1 cellular context compared by ENCODE assay signal in the genomic region with DNA sequence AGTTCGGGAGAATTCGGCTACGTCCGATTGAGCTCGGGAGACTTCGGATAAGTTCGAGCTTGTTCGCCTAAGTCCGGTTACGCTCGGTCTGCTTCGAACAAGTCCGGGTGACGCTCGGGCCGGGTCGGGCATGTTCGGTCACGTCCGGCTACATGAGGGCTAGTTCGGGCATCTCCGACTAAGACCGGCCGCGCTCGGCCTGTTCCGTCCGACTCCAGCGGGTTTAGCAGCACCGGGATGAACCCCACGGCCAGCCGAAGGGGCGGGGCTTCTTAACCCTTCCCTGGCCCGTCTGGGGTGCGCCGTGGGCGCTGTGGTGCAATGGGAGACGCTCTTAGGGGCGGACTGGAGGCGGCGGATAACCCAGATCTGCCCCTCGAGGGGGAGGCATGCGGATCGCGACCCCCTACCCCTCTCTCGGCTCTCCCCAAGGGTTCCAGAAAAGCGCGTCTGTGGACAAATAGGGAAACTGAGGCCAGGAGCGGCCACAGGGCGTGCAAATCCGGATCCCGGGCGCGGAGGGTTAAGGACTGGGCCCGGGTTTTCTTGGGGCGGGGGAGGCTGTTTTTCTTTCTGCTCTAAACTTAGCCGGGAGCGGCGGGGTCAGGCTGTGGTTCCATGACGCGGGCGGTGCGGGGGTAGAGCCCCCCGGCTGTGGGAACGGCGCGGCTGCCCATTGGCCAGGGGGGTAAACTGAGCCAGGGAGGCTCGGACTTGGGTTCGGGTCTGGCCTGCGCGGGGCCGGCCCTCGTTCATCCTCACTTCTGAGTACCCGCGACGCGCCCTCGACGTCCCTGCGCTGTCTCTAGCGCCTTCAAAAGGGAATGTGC.
TF ChIP-seq lines count a peak whose summit lies in the region.

No MANE protein-coding gene starts in this region.

TF ChIP-seq in HepG2, 621 proteins besides CTCF, POLR2A, EP300 and RAD21 (continued from another document and continues in another):
- TF ChIP-seq HMGXB3 (CRISPR knock-in tag; IDR thresholded peaks at IDR 0.05; ENCODE audit: borderline replicate concordance) (no peak), ZNF652 (CRISPR knock-in tag; IDR thresholded peaks at IDR 0.05; ENCODE audit: borderline replicate concordance, low read depth) (peak; percentile 98), ZNF775 (CRISPR knock-in tag; IDR thresholded peaks at IDR 0.05; ENCODE audit: borderline replicate concordance) (no peak), REL (CRISPR knock-in tag; conservative IDR thresholded peaks at IDR 0.05) (no peak), U2AF1 (optimal IDR thresholded peaks at IDR 0.05; ENCODE audit: low read depth, low read length) (peak; percentile 37), ZNF17 (CRISPR knock-in tag; IDR thresholded peaks at IDR 0.05) (no peak), ZMYM4 (CRISPR knock-in tag; IDR thresholded peaks at IDR 0.05) (0 out of 2 replicates have a peak, but pooled peaks have one; percentile 4), ZBTB7A (CRISPR knock-in tag; IDR thresholded peaks at IDR 0.05) (no peak), RXRA (CRISPR knock-in tag; IDR thresholded peaks at IDR 0.05) (0 out of 2 replicates have a peak, but pooled peaks have one; percentile 30), HIVEP1 (CRISPR knock-in tag; IDR thresholded peaks at IDR 0.05) (no peak; the same call in 1 of the 2 replicates), KLF16 (CRISPR knock-in tag; IDR thresholded peaks at IDR 0.05) (no peak), NR3C1 (CRISPR knock-in tag; IDR thresholded peaks at IDR 0.05) (no peak), ZNF891 (CRISPR knock-in tag; IDR thresholded peaks at IDR 0.05) (peak; percentile 46), RBFOX2 (IDR thresholded peaks at IDR 0.05; ENCODE audit: low read depth, low read length) (peak; percentile 58), ZNF598 (CRISPR knock-in tag; IDR thresholded peaks at IDR 0.05; ENCODE audit: borderline replicate concordance) (peak; percentile 8; the same call in 1 of the 2 replicates), HOMEZ (CRISPR knock-in tag; IDR thresholded peaks at IDR 0.05; ENCODE audit: low read depth) (no peak), ZBTB10 (CRISPR knock-in tag; IDR thresholded peaks at IDR 0.05; ENCODE audit: borderline replicate concordance) (peak; percentile 82; the same call in 1 of the 2 replicates), TMF1 (CRISPR knock-in tag; IDR thresholded peaks at IDR 0.05; ENCODE audit: low read depth) (no peak; the same call in 1 of the 2 replicates), ZNF879 (CRISPR knock-in tag; IDR thresholded peaks at IDR 0.05) (no peak), MAF1 (CRISPR knock-in tag; IDR thresholded peaks at IDR 0.05; ENCODE audit: borderline replicate concordance) (no peak), HOXA3 (CRISPR knock-in tag; IDR thresholded peaks at IDR 0.05) (peak; percentile 10; the same call in 1 of the 2 replicates), RBM39 (IDR thresholded peaks at IDR 0.05; ENCODE audit: low read depth, low read length, poor library complexity, severe bottlenecking) (no peak), ZNF567 (CRISPR knock-in tag; IDR thresholded peaks at IDR 0.05; ENCODE audit: borderline replicate concordance) (no peak), ARID4A (CRISPR knock-in tag; IDR thresholded peaks at IDR 0.05; ENCODE audit: borderline replicate concordance) (peak; percentile 51; the same call in 1 of the 2 replicates), MYNN (CRISPR knock-in tag; IDR thresholded peaks at IDR 0.05; ENCODE audit: low read depth) (no peak), ZNF629 (CRISPR knock-in tag; conservative IDR thresholded peaks at IDR 0.05) (peak; percentile 60), ZNF547 (CRISPR knock-in tag; IDR thresholded peaks at IDR 0.05) (no peak), REPIN1 (CRISPR knock-in tag; IDR thresholded peaks at IDR 0.05; ENCODE audit: borderline replicate concordance, low read depth) (no peak), NPAS2 (CRISPR knock-in tag; IDR thresholded peaks at IDR 0.05; ENCODE audit: borderline replicate concordance) (no peak), SP2 (CRISPR knock-in tag; IDR thresholded peaks at IDR 0.05) (no peak; the same call in 1 of the 2 replicates), TBP (CRISPR knock-in tag; IDR thresholded peaks at IDR 0.05) (no peak), HES4 (CRISPR knock-in tag; IDR thresholded peaks at IDR 0.05; ENCODE audit: borderline replicate concordance) (no peak), KDM5A (IDR thresholded peaks at IDR 0.05; ENCODE audit: borderline replicate concordance, low read length) (no peak), ZSCAN29 (CRISPR knock-in tag; conservative IDR thresholded peaks at IDR 0.05) (0 out of 2 replicates have a peak, but pooled peaks have one; percentile 2), ZNF251 (CRISPR knock-in tag; IDR thresholded peaks at IDR 0.05) (no peak), ZNF619 (CRISPR knock-in tag; IDR thresholded peaks at IDR 0.05) (no peak)
- TF ChIP-seq, protein P1, sequence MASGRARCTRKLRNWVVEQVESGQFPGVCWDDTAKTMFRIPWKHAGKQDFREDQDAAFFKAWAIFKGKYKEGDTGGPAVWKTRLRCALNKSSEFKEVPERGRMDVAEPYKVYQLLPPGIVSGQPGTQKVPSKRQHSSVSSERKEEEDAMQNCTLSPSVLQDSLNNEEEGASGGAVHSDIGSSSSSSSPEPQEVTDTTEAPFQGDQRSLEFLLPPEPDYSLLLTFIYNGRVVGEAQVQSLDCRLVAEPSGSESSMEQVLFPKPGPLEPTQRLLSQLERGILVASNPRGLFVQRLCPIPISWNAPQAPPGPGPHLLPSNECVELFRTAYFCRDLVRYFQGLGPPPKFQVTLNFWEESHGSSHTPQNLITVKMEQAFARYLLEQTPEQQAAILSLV (CRISPR knock-in tag; IDR thresholded peaks at IDR 0.05; ENCODE audit: borderline replicate concordance), result 0 out of 2 replicates have a peak, but pooled peaks have one; percentile 13
- TF ChIP-seq, protein P2, sequence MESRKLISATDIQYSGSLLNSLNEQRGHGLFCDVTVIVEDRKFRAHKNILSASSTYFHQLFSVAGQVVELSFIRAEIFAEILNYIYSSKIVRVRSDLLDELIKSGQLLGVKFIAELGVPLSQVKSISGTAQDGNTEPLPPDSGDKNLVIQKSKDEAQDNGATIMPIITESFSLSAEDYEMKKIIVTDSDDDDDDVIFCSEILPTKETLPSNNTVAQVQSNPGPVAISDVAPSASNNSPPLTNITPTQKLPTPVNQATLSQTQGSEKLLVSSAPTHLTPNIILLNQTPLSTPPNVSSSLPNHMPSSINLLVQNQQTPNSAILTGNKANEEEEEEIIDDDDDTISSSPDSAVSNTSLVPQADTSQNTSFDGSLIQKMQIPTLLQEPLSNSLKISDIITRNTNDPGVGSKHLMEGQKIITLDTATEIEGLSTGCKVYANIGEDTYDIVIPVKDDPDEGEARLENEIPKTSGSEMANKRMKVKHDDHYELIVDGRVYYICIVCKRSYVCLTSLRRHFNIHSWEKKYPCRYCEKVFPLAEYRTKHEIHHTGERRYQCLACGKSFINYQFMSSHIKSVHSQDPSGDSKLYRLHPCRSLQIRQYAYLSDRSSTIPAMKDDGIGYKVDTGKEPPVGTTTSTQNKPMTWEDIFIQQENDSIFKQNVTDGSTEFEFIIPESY (CRISPR knock-in tag; IDR thresholded peaks at IDR 0.05), result peak; percentile 48; the same call in 1 of the 2 replicates
- TF ChIP-seq, protein P3, sequence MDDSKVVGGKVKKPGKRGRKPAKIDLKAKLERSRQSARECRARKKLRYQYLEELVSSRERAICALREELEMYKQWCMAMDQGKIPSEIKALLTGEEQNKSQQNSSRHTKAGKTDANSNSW (CRISPR knock-in tag; IDR thresholded peaks at IDR 0.05; ENCODE audit: borderline replicate concordance), result no peak
